ENCODE assay signal across 29 cellular contexts in the genomic region with DNA sequence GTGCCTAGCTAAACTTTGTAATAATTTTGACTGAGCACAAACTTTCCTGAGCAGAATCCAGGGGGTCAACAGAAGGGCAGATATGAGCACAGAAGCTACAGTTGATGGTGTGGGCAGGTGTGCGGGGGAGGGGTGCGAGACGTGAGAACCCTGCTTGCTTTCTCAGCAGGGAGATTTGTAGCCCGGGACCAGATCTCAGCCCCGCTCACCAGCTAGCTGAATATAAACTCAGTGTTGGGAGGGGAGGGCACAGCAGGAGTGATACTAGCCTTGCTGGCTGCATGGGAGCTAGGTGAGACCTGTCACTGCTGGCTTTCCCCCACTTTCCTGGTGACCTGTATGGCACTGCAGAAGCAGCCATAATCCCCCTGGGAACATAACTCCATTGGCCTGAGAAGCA.
"Had no signal": no experiment of that assay in that cellular context is flagged by ENCODE, and none has a peak within 500 bp of the region (broad histone marks: within the 10 kb centered on the region; RNA-seq: fewer than 3 reads in every experiment).

No MANE protein-coding gene starts in this region.

- H3K4me1 ChIP-seq: ascending aorta, body of pancreas, SJCRH30 had no signal

- ATAC-seq: activated CD4-positive, alpha-beta T cell treated with anti-CD3 and anti-CD28 coated beads for 36 hours; activated T-helper 17 cell treated with anti-CD3 and anti-CD28 coated beads, Interleukin-2, amount 50 U/mL, for 72 hours; body of pancreas; Panc1 had no signal

- H3K36me3 Mint-ChIP-seq: activated naive CD8-positive, alpha-beta T cell treated with anti-CD3 and anti-CD28 coated beads, Interleukin-2, amount 10 ng/mL, durations not matched to agents 7 days and 5 days had no signal

- H3K4me1 Mint-ChIP-seq: activated CD4-positive, alpha-beta memory T cell treated with anti-CD3 and anti-CD28 coated beads, Interleukin-2, amount 10 ng/mL, durations not matched to agents 7 days and 5 days; activated CD4-positive, alpha-beta T cell treated with anti-CD3 and anti-CD28 coated beads for 36 hours; activated naive CD8-positive, alpha-beta T cell treated with anti-CD3 and anti-CD28 coated beads, Interleukin-2, amount 10 ng/mL, durations not matched to agents 7 days and 5 days; activated T-helper 17 cell treated with anti-CD3 and anti-CD28 coated beads, Interleukin-2, amount 50 U/mL, for 72 hours; central memory CD8-positive, alpha-beta T cell had no signal

- H3K27ac ChIP-seq: ascending aorta, body of pancreas, RWPE1, SJCRH30, VCaP had no signal

- DNase-seq: activated CD4-positive, alpha-beta memory T cell treated with anti-CD3 and anti-CD28 coated beads, Interleukin-2, amount 10 ng/mL, durations not matched to agents 7 days and 5 days; activated CD4-positive, alpha-beta T cell treated with anti-CD3 and anti-CD28 coated beads for 36 hours; activated CD4-positive, alpha-beta T cell treated with anti-CD3 and anti-CD28 coated beads, Interleukin-2, amount 50 U/mL, for 1 hour; activated gamma-delta T cell treated with Interleukin-2 at 50 U/mL for 16 hours; activated naive CD4-positive, alpha-beta T cell treated with anti-CD3 and anti-CD28 coated beads, Interleukin-2, amount 50 U/mL, for 16 hours; activated naive CD8-positive, alpha-beta T cell treated with anti-CD3 and anti-CD28 coated beads, Interleukin-2, amount 10 ng/mL, durations not matched to agents 7 days and 5 days; activated T-cell treated with anti-CD3 and anti-CD28 coated beads for 4 hours; activated T-cell treated with anti-CD3 and anti-CD28 coated beads, Interleukin-2, amount 50 U/mL, for 48 hours; body of pancreas; MG63; NCI-H1048; NCI-H1694; NCI-H2029; NCI-H2107; NCI-H2171 treated with DMSO at 0.1 percent for 48 hours; NCI-H226; NCI-H526; NK-92 treated with Interleukin-12 subunit alpha and Interleukin-12 subunit beta, amount 100 ng/mL, for 24 hours; OCI-M1; Right ventricle myocardium superior; SK-N-SH; T-helper 1 cell had no signal

- H3K27me3 Mint-ChIP-seq: activated naive CD8-positive, alpha-beta T cell treated with anti-CD3 and anti-CD28 coated beads, Interleukin-2, amount 10 ng/mL, durations not matched to agents 7 days and 5 days had no signal

- H3K4me3 Mint-ChIP-seq: activated CD4-positive, alpha-beta memory T cell treated with anti-CD3 and anti-CD28 coated beads, Interleukin-2, amount 10 ng/mL, durations not matched to agents 7 days and 5 days; activated CD4-positive, alpha-beta T cell treated with anti-CD3 and anti-CD28 coated beads for 36 hours; activated naive CD8-positive, alpha-beta T cell treated with anti-CD3 and anti-CD28 coated beads, Interleukin-2, amount 10 ng/mL, durations not matched to agents 7 days and 5 days; activated T-helper 17 cell treated with anti-CD3 and anti-CD28 coated beads, Interleukin-2, amount 50 U/mL, for 72 hours; central memory CD8-positive, alpha-beta T cell had no signal

- H3K27me3 ChIP-seq: ascending aorta, body of pancreas, MG63, SJCRH30 had no signal

- H3K36me3 ChIP-seq: ascending aorta, MG63, SJCRH30 had no signal

- H3K4me2 ChIP-seq: SK-N-SH had no signal

- H3K9me2 ChIP-seq: SK-N-SH had no signal

- H3K4me3 ChIP-seq: ascending aorta, body of pancreas, MG63, SJCRH30 had no signal

- H3K9ac ChIP-seq: SK-N-SH had no signal

- H3K27ac Mint-ChIP-seq: activated CD4-positive, alpha-beta memory T cell treated with anti-CD3 and anti-CD28 coated beads, Interleukin-2, amount 10 ng/mL, durations not matched to agents 7 days and 5 days; activated CD4-positive, alpha-beta T cell treated with anti-CD3 and anti-CD28 coated beads for 36 hours; activated naive CD8-positive, alpha-beta T cell treated with anti-CD3 and anti-CD28 coated beads, Interleukin-2, amount 10 ng/mL, durations not matched to agents 7 days and 5 days; activated T-helper 17 cell treated with anti-CD3 and anti-CD28 coated beads, Interleukin-2, amount 50 U/mL, for 72 hours had no signal

- H3K9me3 ChIP-seq: SJCRH30, SK-N-SH had no signal
